Comparison of ENCODE assay signal across 10 cellular contexts in the genomic region with DNA sequence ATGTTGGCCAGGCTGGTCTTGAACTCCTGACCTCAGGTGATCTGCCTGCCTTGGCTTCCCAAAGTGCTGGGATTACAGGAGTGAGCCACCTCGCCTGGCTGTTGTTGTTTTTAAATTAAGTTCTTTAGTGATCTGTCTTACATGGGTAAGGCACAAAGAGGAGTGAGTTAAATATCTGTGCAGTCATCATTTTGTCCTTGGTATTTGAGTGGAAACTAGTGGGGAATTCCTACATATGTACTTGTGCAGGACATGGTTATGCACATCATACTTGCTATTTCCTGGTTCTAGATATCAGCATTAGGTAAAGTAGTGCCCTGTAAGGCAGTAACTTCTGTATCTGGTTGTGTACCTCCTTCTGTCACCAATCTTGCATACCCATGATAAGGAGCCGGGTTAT. TPM values are rescaled to one million over a fixed set of nuclear protein-coding genes. Genes with fewer than 3 reads are reported as not detected.
DNase-seq lines count a peak whose midpoint lies in the region; ATAC-seq and TF ChIP-seq lines count a peak whose summit lies in the region.
"Had no signal": no experiment of that assay in that cellular context is flagged by ENCODE, and none has a peak within 500 bp of the region (broad histone marks: within the 10 kb centered on the region; RNA-seq: fewer than 3 reads in every experiment).

No MANE protein-coding gene starts in this region.

- H3K4me1 ChIP-seq in OCI-LY1 (ENCODE audit: insufficient read depth, low read length, severe bottlenecking) = peaks cover 52% of the 10 kb centered on the region

- peaks cover 67% of the 10 kb centered on the region for H3K36me3 Mint-ChIP-seq in activated naive CD4-positive, alpha-beta T cell treated with anti-CD3 and anti-CD28 coated beads for 36 hours (ENCODE audit: low read depth)
- peaks cover 77% of the 10 kb centered on the region for H3K36me3 Mint-ChIP-seq in effector memory CD8-positive, alpha-beta T cell (ENCODE audit: insufficient read depth)
- H3K36me3 Mint-ChIP-seq in stimulated activated naive B cell treated with anti-CD40 and anti-IgM and Interleukin-4, amounts not matched to agents 10 μg/mL and 1 μg/mL and 100 μg/mL, for 72 hours = peaks cover 33 to 62% of the 10 kb centered on the region in 2 donors

- peak overlapping the region; percentile 38 for H3K27ac Mint-ChIP-seq in activated naive CD4-positive, alpha-beta T cell treated with anti-CD3 and anti-CD28 coated beads for 36 hours
- H3K27ac Mint-ChIP-seq in effector memory CD8-positive, alpha-beta T cell = peak overlapping the region; percentile 31 to 32
- peak overlapping the region; percentile 77 for H3K27ac Mint-ChIP-seq in stimulated activated naive B cell treated with anti-CD40 and anti-IgM and Interleukin-4, amounts not matched to agents 10 μg/mL and 1 μg/mL and 100 μg/mL, for 72 hours

- H3K9me3 Mint-ChIP-seq in activated naive CD4-positive, alpha-beta T cell treated with anti-CD3 and anti-CD28 coated beads for 36 hours = no peaks in the 10 kb centered on the region
- no peaks in the 10 kb centered on the region for H3K9me3 Mint-ChIP-seq in effector memory CD8-positive, alpha-beta T cell
- H3K9me3 Mint-ChIP-seq in stimulated activated naive B cell treated with anti-CD40 and anti-IgM and Interleukin-4, amounts not matched to agents 10 μg/mL and 1 μg/mL and 100 μg/mL, for 72 hours = no peaks in the 10 kb centered on the region

- 0 out of 2 replicates have a peak overlapping the region, but pooled peaks have one; percentile 9 for H3K4me2 ChIP-seq in OCI-LY1 (ENCODE audit: low read length)

- TF ChIP-seq CTCF in OCI-LY1 (IDR thresholded peaks at IDR 0.05; ENCODE audit: low read length) = no peak

- peak overlapping the region; percentile 2 for H3K4me3 Mint-ChIP-seq in activated naive CD4-positive, alpha-beta T cell treated with anti-CD3 and anti-CD28 coated beads for 36 hours
- H3K4me3 Mint-ChIP-seq in effector memory CD8-positive, alpha-beta T cell = peak overlapping the region in 1 of 2 donors; percentile 38
- peak overlapping the region; percentile 59 to 68 for H3K4me3 Mint-ChIP-seq in stimulated activated naive B cell treated with anti-CD40 and anti-IgM and Interleukin-4, amounts not matched to agents 10 μg/mL and 1 μg/mL and 100 μg/mL, for 72 hours

- no peaks in the 10 kb centered on the region for H3K9me2 ChIP-seq in OCI-LY1 (ENCODE audit: low read depth, low read length)

- DNase-seq in activated naive CD4-positive, alpha-beta T cell treated with anti-CD3 and anti-CD28 coated beads for 36 hours = no peak
- DNase-seq in activated naive CD4-positive, alpha-beta T cell treated with Interleukin-2 at 50 U/mL for 16 hours = no peak
- no peak for DNase-seq in effector memory CD8-positive, alpha-beta T cell
- DNase-seq in stimulated activated naive B cell treated with anti-CD40 and anti-IgM and Interleukin-4, amounts not matched to agents 10 μg/mL and 1 μg/mL and 100 μg/mL, for 72 hours = no peak
- DNase-seq in cortex of kidney (lab: John Stamatoyannopoulos, UW) = no peak
- DNase-seq in posterior cingulate gyrus = no peak
- no peak for DNase-seq in NCI-H2171 treated with DMSO at 0.1 percent for 48 hours (lab: John Stamatoyannopoulos, UW)
- DNase-seq: NCI-H226; stimulated activated CD4-positive, alpha-beta T cell treated with anti-CD3 and anti-CD28 coated beads, Interleukin-1b, Interleukin-23, amount 100 ng/mL, for 48 hours had no signal

- no peak overlapping the region for H3K4me3 ChIP-seq in OCI-LY1 (ENCODE audit: low read depth, low read length, poor library complexity, severe bottlenecking)

- no peak overlapping the region for H2AFZ ChIP-seq in OCI-LY1 (ENCODE audit: low read length)

- ATAC-seq in effector memory CD8-positive, alpha-beta T cell (replicated peaks) = no peak
- ATAC-seq in stimulated activated naive B cell treated with anti-CD40 and anti-IgM and Interleukin-4, amounts not matched to agents 10 μg/mL and 1 μg/mL and 100 μg/mL, for 72 hours (replicated peaks) = no peak

- no peaks in the 10 kb centered on the region for H3F3A ChIP-seq in OCI-LY1 (ENCODE audit: insufficient read depth, low read length)

- no peak overlapping the region for H3K27ac ChIP-seq in OCI-LY1 (ENCODE audit: low read depth, low read length, poor library complexity, severe bottlenecking)

- H3K27me3 Mint-ChIP-seq in activated naive CD4-positive, alpha-beta T cell treated with anti-CD3 and anti-CD28 coated beads for 36 hours (ENCODE audit: low read depth) = no peaks in the 10 kb centered on the region
- no peaks in the 10 kb centered on the region for H3K27me3 Mint-ChIP-seq in effector memory CD8-positive, alpha-beta T cell
- H3K27me3 Mint-ChIP-seq in stimulated activated naive B cell treated with anti-CD40 and anti-IgM and Interleukin-4, amounts not matched to agents 10 μg/mL and 1 μg/mL and 100 μg/mL, for 72 hours = no peaks in the 10 kb centered on the region

- no peaks in the 10 kb centered on the region for H4K20me1 ChIP-seq in OCI-LY1 (ENCODE audit: insufficient read depth, low read length)

- H3K9me3 ChIP-seq in OCI-LY1 (ENCODE audit: low read length) = no peaks in the 10 kb centered on the region

- H3K27me3 ChIP-seq in OCI-LY1 (ENCODE audit: insufficient read depth, low read length) = no peaks in the 10 kb centered on the region

- CTCF ChIA-PET in activated naive CD4-positive, alpha-beta T cell treated with anti-CD3 and anti-CD28 coated beads for 36 hours (lab: Charles Lee) = interaction anchor here (1.2 to 5.8 kb wide), 2 partner anchors 11 to 18 kb away, joined by 4 to 45 read pairs; no protein-coding TSS in a partner anchor

- intact Hi-C loops in activated naive CD4-positive, alpha-beta T cell treated with anti-CD3 and anti-CD28 coated beads for 36 hours (cut with micrococcal nuclease) = no loop called here
- intact Hi-C loops in posterior cingulate gyrus (cut with DNase I) = no loop called here

- peaks cover 77% of the 10 kb centered on the region for H3K36me3 ChIP-seq in OCI-LY1 (ENCODE audit: insufficient read depth, low read length)

- peaks cover 48% of the 10 kb centered on the region for H3K79me2 ChIP-seq in OCI-LY1 (ENCODE audit: insufficient read depth, low read length)

- H3K4me1 Mint-ChIP-seq in activated naive CD4-positive, alpha-beta T cell treated with anti-CD3 and anti-CD28 coated beads for 36 hours (ENCODE audit: low read depth) = peaks cover 69% of the 10 kb centered on the region
- peaks cover 38 to 70% of the 10 kb centered on the region in 2 donors for H3K4me1 Mint-ChIP-seq in effector memory CD8-positive, alpha-beta T cell (ENCODE audit: low read depth in 2 of 2)
- peaks cover 24 to 68% of the 10 kb centered on the region in 2 donors for H3K4me1 Mint-ChIP-seq in stimulated activated naive B cell treated with anti-CD40 and anti-IgM and Interleukin-4, amounts not matched to agents 10 μg/mL and 1 μg/mL and 100 μg/mL, for 72 hours

- H3K9ac ChIP-seq in OCI-LY1 (ENCODE audit: low read length) = no peak overlapping the region

RNA-seq across cellular contexts. Expression of a gene that starts 3.7 kb away (rescaled TPM):
- total RNA-seq in activated naive CD4-positive, alpha-beta T cell treated with anti-CD3 and anti-CD28 coated beads for 36 hours = 100 to 1,000 TPM; 602 to 614 TPM

RNA-seq across cellular contexts. Expression of a gene that starts 40.5 kb away (rescaled TPM):
- 10 to 100 TPM; 19.5 to 19.7 TPM for total RNA-seq in activated naive CD4-positive, alpha-beta T cell treated with anti-CD3 and anti-CD28 coated beads for 36 hours
